ENCODE assay signal across 11 cellular contexts in the genomic region with DNA sequence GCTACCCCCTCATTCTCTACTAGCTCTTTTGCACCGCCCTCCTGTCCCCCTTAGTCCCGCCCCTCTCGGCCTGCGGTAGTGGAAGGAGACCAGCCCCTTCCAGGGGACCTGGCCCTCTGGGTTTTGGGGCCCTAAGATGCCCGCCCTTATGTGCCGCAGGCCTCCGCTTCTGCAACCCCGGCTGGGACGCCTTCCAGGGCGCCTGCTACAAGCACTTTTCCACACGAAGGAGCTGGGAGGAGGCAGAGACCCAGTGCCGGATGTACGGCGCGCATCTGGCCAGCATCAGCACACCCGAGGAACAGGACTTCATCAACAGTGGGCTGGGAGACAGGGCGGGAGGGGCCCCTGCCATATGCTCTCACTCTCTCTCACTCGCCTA. TPM values are rescaled to one million over a fixed set of nuclear protein-coding genes. Genes with fewer than 3 reads are reported as not detected.
A peak's percentile ranks its signal among the peaks of the same experiment; 100 is the strongest.
DNase-seq lines count a peak whose midpoint lies in the region; ATAC-seq and TF ChIP-seq lines count a peak whose summit lies in the region.
"Had no signal": no experiment of that assay in that cellular context is flagged by ENCODE, and none has a peak within 500 bp of the region (broad histone marks: within the 10 kb centered on the region; RNA-seq: fewer than 3 reads in every experiment).

No MANE protein-coding gene starts in this region.

- H3K36me3 ChIP-seq in SK-N-SH (replicated peaks in 1 of 2; ENCODE audit: control insufficient read depth in 1 of 2, insufficient read depth in 2 of 2, low read length in 1 of 2) (no peaks in the 10 kb centered on the region), heart right ventricle (no peaks in the 10 kb centered on the region), gastrocnemius medialis (no peaks in the 10 kb centered on the region)

- H3K9me3 ChIP-seq in SK-N-SH (no peaks in the 10 kb centered on the region), heart right ventricle (no peaks in the 10 kb centered on the region), gastrocnemius medialis (no peaks in the 10 kb centered on the region)

- no peak for TF ChIP-seq RAD21 in SK-N-SH (IDR thresholded peaks at IDR 0.05; ENCODE audit: low read length)

- peaks cover 8% of the 10 kb centered on the region for H4K20me1 ChIP-seq in SK-N-SH (ENCODE audit: insufficient read depth)

- TF ChIP-seq EP300 in SK-N-SH (IDR thresholded peaks at IDR 0.05; ENCODE audit: borderline replicate concordance in 1 of 2, low read depth in 1 of 2, low read length in 1 of 2) = no peak

- no peak overlapping the region; a peak in 1 of 4 replicates for H3K27ac ChIP-seq in SK-N-SH (ENCODE audit: low read depth in 2 of 2, low read length in 1 of 2)
- peak overlapping the region in 1 of 10 donors; percentile 30 for H3K27ac ChIP-seq in heart right ventricle
- H3K27ac ChIP-seq in gastrocnemius medialis = peak overlapping the region in 1 of 4 donors; percentile 28
- H3K27ac ChIP-seq: HL-60 had no signal

- 24% methylated on average over 6 of the region's 18 CpGs for WGBS in SK-N-SH (ENCODE audit: low lambda C conversion rate)
- WGBS in heart right ventricle, 2 donors = 2% methylated on average over 18 of the region's 18 CpGs

- peaks cover 17% of the 10 kb centered on the region for H3F3A ChIP-seq in SK-N-SH (replicated peaks; ENCODE audit: insufficient read depth)

- POLR2A ChIA-PET in SK-N-SH (lab: Yijun Ruan, JAX) = interaction anchor here (0.6 to 1.9 kb wide), 3 partner anchors 29 to 41 kb away, joined by 3 to 7 read pairs (median 3); a partner anchor contains a TSS

- peaks cover 21 to 39% of the 10 kb centered on the region in 2 experiments; a peak in 3 of 4 replicates for H3K4me1 ChIP-seq in SK-N-SH (ENCODE audit: control insufficient read depth in 1 of 2, insufficient read depth in 2 of 2, low read depth in 1 of 2, low read length in 1 of 2)
- peaks cover 28 to 51% (median 46%) of the 10 kb centered on the region in 9 donors for H3K4me1 ChIP-seq in heart right ventricle
- H3K4me1 ChIP-seq in gastrocnemius medialis = peaks cover 38% of the 10 kb centered on the region in 2 donors

- H3K27me3 ChIP-seq in SK-N-SH (ENCODE audit: insufficient read depth) = no peaks in the 10 kb centered on the region
- peaks cover 0 to 54% (median 38%) of the 10 kb centered on the region in 7 donors for H3K27me3 ChIP-seq in heart right ventricle
- H3K27me3 ChIP-seq in gastrocnemius medialis = peaks cover 14 to 17% (median 14%) of the 10 kb centered on the region in 3 donors

- in situ Hi-C loops in gastrocnemius medialis (cut with MboI; ENCODE audit: low sequenced_read_pairs in 4 of 4) = no loop called here

- H3K4me2 ChIP-seq in SK-N-SH = peak overlapping the region; percentile 68

- no peaks in the 10 kb centered on the region for H3K79me2 ChIP-seq in SK-N-SH (ENCODE audit: insufficient read depth)

- H3K4me3 ChIP-seq in SK-N-SH (ENCODE audit: low read depth in 2 of 2, low read length in 1 of 2) (peak overlapping the region; percentile 29 to 44; a peak in 3 of 4 replicates), heart right ventricle (peak overlapping the region in 9 of 10 donors; percentile 17 to 52 (median 37)), gastrocnemius medialis (peak overlapping the region; percentile 30 to 40 (median 40))

- no peak overlapping the region for H2AFZ ChIP-seq in SK-N-SH (ENCODE audit: low read depth)

- no peaks in the 10 kb centered on the region for H3K9me2 ChIP-seq in SK-N-SH

- DNase-seq in GM03348 (ENCODE audit: low spot score) = peak; percentile 50
- peak; percentile 84 for DNase-seq in SK-N-SH
- peak in 1 of 2 donors; percentile 48 for DNase-seq in heart right ventricle
- DNase-seq in gastrocnemius medialis = no peak
- no peak for DNase-seq in OCI-M1 (lab: John Stamatoyannopoulos, UW)
- DNase-seq in DMS153 treated with DMSO at 0.1 percent for 48 hours (lab: John Stamatoyannopoulos, UW; ENCODE audit: unreplicated experiment) = no peak
- DNase-seq in stimulated activated CD8-positive, alpha-beta memory T cell treated with anti-CD3 and anti-CD28 coated beads, Interleukin-4, amount 100 ng/mL, for 48 hours = no peak

- no peak for TF ChIP-seq POLR2A in gastrocnemius medialis (IDR thresholded peaks at IDR 0.05)

- TF ChIP-seq CTCF in SK-N-SH (IDR thresholded peaks at IDR 0.05) (no peak), heart right ventricle (IDR thresholded peaks at IDR 0.05) (no peak), gastrocnemius medialis (IDR thresholded peaks at IDR 0.05 in 4 of 5, conservative IDR thresholded peaks at IDR 0.05 in 1 of 5) (no peak)

- no peak for ATAC-seq in heart right ventricle
- ATAC-seq in gastrocnemius medialis = no peak
- ATAC-seq in GM21381 (IDR thresholded peaks at IDR 0.05; ENCODE audit: unreplicated experiment) = no peak

- intact Hi-C loops in heart right ventricle (cut with DNase I) = loop anchor here (1.0 to 10.0 kb wide), 8 partner anchors 29 to 272 kb away; no protein-coding TSS in a partner anchor
- intact Hi-C loops in gastrocnemius medialis (cut with DNase I; ENCODE audit: low total_unique reads) = loop anchor here (1.0 to 5.0 kb wide), 2 partner anchors 30 to 74 kb away; no protein-coding TSS in a partner anchor

- CTCF ChIA-PET in SK-N-SH (lab: Yijun Ruan, JAX) = interaction anchor here (0.5 to 13.1 kb wide), 8 partner anchors 12 to 201 kb away, joined by 3 to 682 read pairs (median 52); a partner anchor contains a TSS

- H3K9ac ChIP-seq in SK-N-SH = no peak overlapping the region

TF ChIP-seq in SK-N-SH, 30 proteins besides CTCF, POLR2A, EP300 and RAD21 (continues in another document):
- TF ChIP-seq GABPA (IDR thresholded peaks at IDR 0.05; ENCODE audit: low read depth) (no peak), FOXM1 (IDR thresholded peaks at IDR 0.05; ENCODE audit: low read depth) (no peak), MXI1 (IDR thresholded peaks at IDR 0.05; ENCODE audit: low read depth, low read length) (no peak), FOSL2 (IDR thresholded peaks at IDR 0.05; ENCODE audit: borderline replicate concordance, low read depth) (no peak), NRF1 (IDR thresholded peaks at IDR 0.05; ENCODE audit: low read depth, low read length) (no peak), RFX5 (IDR thresholded peaks at IDR 0.05; ENCODE audit: low read length) (no peak), SMC3 (IDR thresholded peaks at IDR 0.05; ENCODE audit: low read depth, low read length) (no peak), TCF12 (IDR thresholded peaks at IDR 0.05) (no peak), YY1 (IDR thresholded peaks at IDR 0.05; ENCODE audit: low read depth) (no peak)
- TF ChIP-seq, protein P1, sequence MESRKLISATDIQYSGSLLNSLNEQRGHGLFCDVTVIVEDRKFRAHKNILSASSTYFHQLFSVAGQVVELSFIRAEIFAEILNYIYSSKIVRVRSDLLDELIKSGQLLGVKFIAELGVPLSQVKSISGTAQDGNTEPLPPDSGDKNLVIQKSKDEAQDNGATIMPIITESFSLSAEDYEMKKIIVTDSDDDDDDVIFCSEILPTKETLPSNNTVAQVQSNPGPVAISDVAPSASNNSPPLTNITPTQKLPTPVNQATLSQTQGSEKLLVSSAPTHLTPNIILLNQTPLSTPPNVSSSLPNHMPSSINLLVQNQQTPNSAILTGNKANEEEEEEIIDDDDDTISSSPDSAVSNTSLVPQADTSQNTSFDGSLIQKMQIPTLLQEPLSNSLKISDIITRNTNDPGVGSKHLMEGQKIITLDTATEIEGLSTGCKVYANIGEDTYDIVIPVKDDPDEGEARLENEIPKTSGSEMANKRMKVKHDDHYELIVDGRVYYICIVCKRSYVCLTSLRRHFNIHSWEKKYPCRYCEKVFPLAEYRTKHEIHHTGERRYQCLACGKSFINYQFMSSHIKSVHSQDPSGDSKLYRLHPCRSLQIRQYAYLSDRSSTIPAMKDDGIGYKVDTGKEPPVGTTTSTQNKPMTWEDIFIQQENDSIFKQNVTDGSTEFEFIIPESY (IDR thresholded peaks at IDR 0.05; ENCODE audit: borderline replicate concordance, low read depth) = no peak

RNA-seq across cellular contexts. Expression of a gene that starts 14.9 kb away (rescaled TPM):
- polyA plus RNA-seq in SK-N-SH (2012; rRNA removed) = 0.13 and 0.25 TPM in 2 replicates
- polyA plus RNA-seq in SK-N-SH (2012; cell fraction: cytosol; rRNA removed) = 0.08 and 0.25 TPM in 2 replicates
- polyA plus RNA-seq in SK-N-SH (2012; cell fraction: nucleus; rRNA removed) = 0.10 and 0.20 TPM in 2 replicates
- under 1 TPM in 6 of 10 donors, not detected in 4; 0.14 to 0.52 (median 0.24) TPM for total RNA-seq in heart right ventricle
- polyA plus RNA-seq in heart right ventricle = under 1 TPM; 0.20 to 0.29 TPM
- under 1 TPM in 2 of 4 donors, not detected in 2; 0.26 to 0.29 TPM for total RNA-seq in gastrocnemius medialis
- total RNA-seq: lung microvascular endothelial cell had no signal

RNA-seq across cellular contexts. Expression of a gene that starts 20.4 kb away (rescaled TPM):
- polyA plus RNA-seq in SK-N-SH (2012; rRNA removed) (12.6 and 15.8 TPM in 2 replicates), heart right ventricle (100 to 1,000 TPM in 1 of 2 donors, 10 to 100 TPM in 1; 46.8 to 116 TPM)
- polyA plus RNA-seq in SK-N-SH (2012; cell fraction: cytosol; rRNA removed) = 10.5 and 12.5 TPM in 2 replicates
- 28.7 and 40.4 TPM in 2 replicates for polyA plus RNA-seq in SK-N-SH (2012; cell fraction: nucleus; rRNA removed)
- total RNA-seq in heart right ventricle (100 to 1,000 TPM in 9 of 10 donors, 10 to 100 TPM in 1; 84.6 to 389 (median 196) TPM), gastrocnemius medialis (10 to 100 TPM; 13.7 to 60.9 (median 26.4) TPM)

RNA-seq across cellular contexts. Expression of a gene that starts 37.6 kb away (rescaled TPM):
- polyA plus RNA-seq in SK-N-SH (2012; rRNA removed) = 0.10 and 0.20 TPM in 2 replicates
- polyA plus RNA-seq in SK-N-SH (2012; cell fraction: cytosol; rRNA removed) = not detected in 2 replicates
- polyA plus RNA-seq in SK-N-SH (2012; cell fraction: nucleus; rRNA removed) = 0.98 and 1.1 TPM in 2 replicates
- total RNA-seq in heart right ventricle = 1 to 10 TPM in 3 of 10 donors, under 1 TPM in 6, not detected in 1; 0.24 to 1.7 (median 0.77) TPM
- 1 to 10 TPM; 3.0 to 6.3 TPM for polyA plus RNA-seq in heart right ventricle
- 1 to 10 TPM in 3 of 4 donors, under 1 TPM in 1; 0.53 to 6.0 (median 3.0) TPM for total RNA-seq in gastrocnemius medialis
- total RNA-seq: lung microvascular endothelial cell, SK-MEL-5 had no signal

RNA-seq across cellular contexts. Expression of a gene that starts 48.6 kb away (rescaled TPM):
- polyA plus RNA-seq in SK-N-SH (2012; rRNA removed) = 13.3 and 42.1 TPM in 2 replicates
- 27.0 TPM in 2 replicates for polyA plus RNA-seq in SK-N-SH (2012; cell fraction: cytosol; rRNA removed)
- 21.2 and 48.9 TPM in 2 replicates for polyA plus RNA-seq in SK-N-SH (2012; cell fraction: nucleus; rRNA removed)
- 1 to 10 TPM in 4 of 10 donors, under 1 TPM in 5, not detected in 1; 0.25 to 2.7 (median 0.64) TPM for total RNA-seq in heart right ventricle
- polyA plus RNA-seq in heart right ventricle = 1 to 10 TPM; 1.5 to 1.8 TPM
- total RNA-seq in gastrocnemius medialis = 1 to 10 TPM in 1 of 4 donors, under 1 TPM in 1, not detected in 2; 0.98 to 1.3 TPM
- total RNA-seq: lung microvascular endothelial cell had no signal

RNA-seq across cellular contexts. Expression of a gene that starts 55.5 kb away (rescaled TPM):
- polyA plus RNA-seq in SK-N-SH (2012; rRNA removed) (36.6 and 46.8 TPM in 2 replicates), heart right ventricle (10 to 100 TPM; 24.1 to 34.5 TPM)
- 45.1 and 47.1 TPM in 2 replicates for polyA plus RNA-seq in SK-N-SH (2012; cell fraction: cytosol; rRNA removed)
- 41.7 and 60.0 TPM in 2 replicates for polyA plus RNA-seq in SK-N-SH (2012; cell fraction: nucleus; rRNA removed)
- total RNA-seq in heart right ventricle (10 to 100 TPM in 9 of 10 donors, 1 to 10 TPM in 1; 9.3 to 25.4 (median 13.3) TPM), gastrocnemius medialis (100 to 1,000 TPM in 1 of 4 donors, 10 to 100 TPM in 3; 35.6 to 103 (median 47.6) TPM)

Comparison
In these comparisons a context has a peak if more than half of its experiments do, and no peak if none do; other contexts are left out.
1. DNase-seq: peak in GM03348 (single experiment) and SK-N-SH (single experiment); none in gastrocnemius medialis (0 of 2), OCI-M1 (single experiment), DMS153 treated with DMSO at 0.1 percent for 48 hours (single experiment) and stimulated activated CD8-positive, alpha-beta memory T cell treated with anti-CD3 and anti-CD28 coated beads, Interleukin-4, amount 100 ng/mL, for 48 hours (single experiment).
2. Peak in every context shown above with its lines, with median percentiles within 50 percentile points of each other: H3K4me3 ChIP-seq.